ENCODE assay signal across 16 cellular contexts in genomic region chr1:232367293-232367692, GRCh38.
DNase-seq lines count a peak whose midpoint lies in the region; ATAC-seq and TF ChIP-seq lines count a peak whose summit lies in the region.
"Had no signal": no experiment of that assay in that cellular context is flagged by ENCODE, and none has a peak within 500 bp of the region (broad histone marks: within the 10 kb centered on the region; RNA-seq: fewer than 3 reads in every experiment).

No MANE protein-coding gene starts in this region.

- peak; percentile 46 for DNase-seq in DMS153 treated with DMSO at 0.1 percent for 48 hours (lab: John Stamatoyannopoulos, UW; ENCODE audit: unreplicated experiment)
- DNase-seq in KBM-7, result peak; percentile 3
- DNase-seq in NCI-H510A treated with DMSO at 0.1 percent for 48 hours (lab: John Stamatoyannopoulos, UW), result peak; percentile 55
- DNase-seq in iPS DF 19.7 (ENCODE audit: low read depth, low spot score), result peak; percentile 30
- no peak for DNase-seq in stimulated activated CD4-positive, alpha-beta T cell treated with anti-CD3 and anti-CD28 coated beads, Interleukin-2, amount 100 ng/mL, for 48 hours
- DNase-seq in omental fat pad (ENCODE audit: low spot score), result no peak
- DNase-seq in HK-2 (ENCODE audit: unreplicated experiment), result no peak
- no peak for DNase-seq in NCI-H128 (lab: John Stamatoyannopoulos, UW; ENCODE audit: unreplicated experiment)
- DNase-seq: activated CD8-positive, alpha-beta T cell treated with anti-CD3 and anti-CD28 coated beads for 36 hours; dorsolateral prefrontal cortex; glutamatergic neuron; Karpas-422; NCI-H1930; nephron progenitor cell; spleen; testis had no signal

- in situ Hi-C loops in KBM-7 (cut with MboI; ENCODE audit: low pct_unique_long_range_greater_than_20kb, low sequenced_read_pairs), result no loop called here

- ATAC-seq in omental fat pad (ENCODE audit: low FRiP score), result no peak
- ATAC-seq: activated CD8-positive, alpha-beta T cell treated with anti-CD3 and anti-CD28 coated beads for 36 hours had no signal

- TF ChIP-seq CTCF in omental fat pad (IDR thresholded peaks at IDR 0.05), result no peak

Comparison
In these comparisons a context has a peak if more than half of its experiments do, and no peak if none do; other contexts are left out.
1. DNase-seq: peak in DMS153 treated with DMSO at 0.1 percent for 48 hours (single experiment), KBM-7 (single experiment), NCI-H510A treated with DMSO at 0.1 percent for 48 hours (single experiment) and iPS DF 19.7 (single experiment); none in stimulated activated CD4-positive, alpha-beta T cell treated with anti-CD3 and anti-CD28 coated beads, Interleukin-2, amount 100 ng/mL, for 48 hours (0 of 2), omental fat pad (single experiment), HK-2 (single experiment) and NCI-H128 (single experiment).